Comparison of ENCODE assay signal across 8 cellular contexts in the genomic region with DNA sequence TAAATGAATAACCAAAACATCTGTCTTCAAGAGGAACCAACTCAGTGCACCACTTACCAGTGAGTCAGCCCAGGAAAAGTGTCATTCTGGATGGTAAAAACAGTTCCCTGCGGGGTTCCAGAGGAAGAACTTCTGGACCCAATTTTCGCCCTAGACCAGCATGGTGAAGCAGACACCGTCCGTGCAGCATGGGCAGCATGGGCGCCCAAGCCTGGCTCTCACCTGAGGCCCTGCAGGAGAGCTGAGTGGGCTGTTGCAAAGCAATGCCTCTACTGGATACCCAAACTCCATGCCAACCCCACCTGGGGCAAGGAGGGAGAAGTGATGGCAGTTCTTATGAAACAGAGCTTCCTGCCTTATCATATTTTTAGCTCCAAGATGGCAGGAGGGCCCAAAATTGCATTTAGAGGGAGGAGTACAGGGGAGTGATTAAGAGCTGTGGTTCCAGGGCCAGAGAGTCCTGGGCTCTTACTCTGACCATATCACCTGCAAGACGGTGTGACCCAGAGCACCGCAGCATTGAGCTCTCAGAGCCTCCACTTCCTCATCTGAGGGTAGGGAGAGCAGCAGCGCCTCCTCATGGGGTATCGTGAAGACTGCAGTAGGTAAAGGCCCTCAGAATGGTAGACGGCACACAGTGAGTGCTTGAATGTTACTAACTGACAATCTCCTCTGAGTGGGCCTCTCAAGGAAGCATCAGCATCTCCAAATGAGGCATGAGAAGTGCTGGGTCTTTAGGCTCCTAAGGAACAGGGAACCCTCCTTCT. TPM values are rescaled to one million over a fixed set of nuclear protein-coding genes. Genes with fewer than 3 reads are reported as not detected.
DNase-seq lines count a peak whose midpoint lies in the region; ATAC-seq, FAIRE-seq and TF ChIP-seq lines count a peak whose summit lies in the region.

No MANE protein-coding gene starts in this region.

- CTCF ChIA-PET in AG04450 (lab: Charles Lee): interaction anchor here (0.6 to 2.7 kb wide), 4 partner anchors 18 to 200 kb away, joined by 3 to 8 read pairs (median 6); no protein-coding TSS in a partner anchor

- ATAC-seq in esophagus mucosa: peak; percentile 56
- ATAC-seq in HG03045 (IDR thresholded peaks at IDR 0.05; ENCODE audit: unreplicated experiment): no peak

- no peaks in the 10 kb centered on the region for H3K9me3 ChIP-seq in AG04450 (ENCODE audit: control insufficient read depth, insufficient read depth, low read length)

- POLR2A ChIA-PET in AG04450 (lab: Yijun Ruan, JAX): interaction anchor here (0.9 kb wide), 1 partner anchor 17 kb away, joined by 4 read pairs; a partner anchor contains a TSS

- H3K4me3 Mint-ChIP-seq in HFFc6: no peak overlapping the region

- peak; percentile 28 for TF ChIP-seq CTCF in AG04450 (IDR thresholded peaks at IDR 0.05; ENCODE audit: low read depth, low read length)
- peak; percentile 46 for TF ChIP-seq CTCF in HFFc6 (IDR thresholded peaks at IDR 0.05)

- no peaks in the 10 kb centered on the region; the same call in 1 of the 2 replicates for H3K27me3 Mint-ChIP-seq in HFFc6 (ENCODE audit: insufficient read depth)

- H3K27ac ChIP-seq in AG04450 (ENCODE audit: low read depth, low read length): no peak overlapping the region

- no peaks in the 10 kb centered on the region for H3K27me3 ChIP-seq in AG04450 (ENCODE audit: control insufficient read depth, insufficient read depth, low read length)

- peaks cover 8% of the 10 kb centered on the region for H3K4me1 Mint-ChIP-seq in HFFc6 (ENCODE audit: low read depth)

- no peak for DNase-seq in AG04450 (ENCODE audit: low read depth, low spot score)
- DNase-seq in HFFc6: no peak
- peak; percentile 61 for DNase-seq in activated CD4-positive, alpha-beta T cell treated with anti-CD3 and anti-CD28 coated beads for 48 hours
- DNase-seq in stimulated activated CD4-positive, alpha-beta T cell treated with anti-CD3 and anti-CD28 coated beads, Interleukin-1b, Interleukin-23, amount 100 ng/mL, for 48 hours: peak; percentile 45
- no peak for DNase-seq in RKO (ENCODE audit: low spot score)
- no peak for DNase-seq in urothelium cell line (ENCODE audit: low spot score)

- H3K4me3 ChIP-seq in AG04450 (ENCODE audit: low read depth, low read length): no peak overlapping the region

- no peak for FAIRE-seq in urothelium cell line (lab: Jason Lieb, UNC)

- H3K36me3 Mint-ChIP-seq in HFFc6 (ENCODE audit: low read depth): peaks cover 30% of the 10 kb centered on the region

- no peaks in the 10 kb centered on the region for H3K9me3 Mint-ChIP-seq in HFFc6

- H3K27ac Mint-ChIP-seq in HFFc6: no peak overlapping the region

RNA-seq across cellular contexts. Expression of a gene that starts 16.6 kb away (rescaled TPM):
- 23.8 and 25.9 TPM in 2 replicates for polyA plus RNA-seq in AG04450 (2011; rRNA removed)
- 26.9 and 37.9 TPM in 2 replicates for polyA minus RNA-seq in AG04450 (2011; rRNA and poly(A)+ RNA removed)
- 10 to 100 TPM; 18.2 to 23.5 (median 20.3) TPM for total RNA-seq in HFFc6 (2021; fragmentation: NEBNext Ultra II Directional; extraction: Animal tissue kit (Norgen Biotek cat#: 25700))
- total RNA-seq in esophagus mucosa: 21.4 TPM

RNA-seq across cellular contexts. Expression of a gene that starts 29.6 kb away (rescaled TPM):
- 47.9 and 53.6 TPM in 2 replicates for polyA plus RNA-seq in AG04450 (2011; rRNA removed)
- 22.3 and 25.6 TPM in 2 replicates for polyA minus RNA-seq in AG04450 (2011; rRNA and poly(A)+ RNA removed)
- 10 to 100 TPM; 59.5 to 75.9 (median 67.7) TPM for total RNA-seq in HFFc6 (2021; fragmentation: NEBNext Ultra II Directional; extraction: Animal tissue kit (Norgen Biotek cat#: 25700))
- 94.4 TPM for total RNA-seq in esophagus mucosa

RNA-seq across cellular contexts. Expression of a gene that starts 40.5 kb away (rescaled TPM):
- polyA plus RNA-seq in AG04450 (2011; rRNA removed): 147 and 169 TPM in 2 replicates
- 452 and 566 TPM in 2 replicates for polyA minus RNA-seq in AG04450 (2011; rRNA and poly(A)+ RNA removed)
- 100 to 1,000 TPM; 310 to 400 (median 328) TPM for total RNA-seq in HFFc6 (2021; fragmentation: NEBNext Ultra II Directional; extraction: Animal tissue kit (Norgen Biotek cat#: 25700))
- 94.2 TPM for total RNA-seq in esophagus mucosa

Comparison
In these comparisons a context has a peak if more than half of its experiments do, and no peak if none do; other contexts are left out.
1. DNase-seq: peak in activated CD4-positive, alpha-beta T cell treated with anti-CD3 and anti-CD28 coated beads for 48 hours (single experiment) and stimulated activated CD4-positive, alpha-beta T cell treated with anti-CD3 and anti-CD28 coated beads, Interleukin-1b, Interleukin-23, amount 100 ng/mL, for 48 hours (single experiment); none in AG04450 (single experiment), HFFc6 (single experiment), RKO (single experiment) and urothelium cell line (single experiment).